Comparison of ENCODE assay signal across 8 cellular contexts in the genomic region with DNA sequence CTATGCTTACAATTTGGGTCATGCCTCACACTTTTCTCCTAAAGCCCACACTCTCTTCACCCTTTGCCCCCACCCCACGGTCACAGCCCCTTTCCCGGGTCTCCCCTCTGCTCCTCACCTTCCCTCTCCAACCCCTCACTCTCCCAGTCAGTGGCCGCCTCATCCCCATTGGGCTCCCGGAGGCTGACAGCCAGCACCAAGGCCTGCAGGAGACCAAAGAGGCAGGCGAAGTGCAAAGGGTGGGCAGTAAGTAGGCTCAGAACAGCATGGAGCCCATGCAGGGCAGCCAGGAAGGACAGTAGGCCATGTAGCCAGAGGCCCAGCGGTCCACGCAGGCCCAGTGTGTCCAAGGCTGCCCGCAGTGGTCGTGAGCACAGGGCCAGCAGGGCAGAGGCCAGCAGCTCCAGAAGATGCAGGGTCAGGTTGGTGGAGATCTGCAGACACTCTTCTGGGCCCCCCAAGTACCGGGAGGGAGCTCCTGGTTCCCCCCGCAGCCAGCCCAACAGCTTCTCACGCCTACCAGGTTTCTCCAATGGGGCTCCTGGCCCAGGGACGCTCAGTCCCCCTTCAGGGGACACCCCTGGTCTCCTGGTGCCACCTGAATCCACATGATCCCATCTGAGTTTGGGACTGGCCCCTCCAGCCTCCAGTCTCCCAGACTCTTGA. TPM values are rescaled to one million over a fixed set of nuclear protein-coding genes. Genes with fewer than 3 reads are reported as not detected.
DNase-seq lines count a peak whose midpoint lies in the region; ATAC-seq and TF ChIP-seq lines count a peak whose summit lies in the region.

No MANE protein-coding gene starts in this region.

- H3K14ac ChIP-seq in H9 (ENCODE audit: insufficient read depth, low read length), result no peak overlapping the region

- no peak overlapping the region; a peak in 1 of 7 replicates for H3K27ac Mint-ChIP-seq in H9

- no peak overlapping the region for H3T11ph ChIP-seq in H9 (ENCODE audit: low read length)

- no peak for TF ChIP-seq EP300 in gastroesophageal sphincter (IDR thresholded peaks at IDR 0.05)

- peaks cover 7% of the 10 kb centered on the region for H3K23me2 ChIP-seq in H9 (ENCODE audit: insufficient read length, low read depth, low read length, poor library complexity, severe bottlenecking)

- peaks cover 4% of the 10 kb centered on the region; the same call in 1 of the 2 replicates for H3K79me2 ChIP-seq in H9 (ENCODE audit: insufficient read depth, low read length)

- TF ChIP-seq POLR2A in gastroesophageal sphincter (IDR thresholded peaks at IDR 0.05), result no peak

- H4K20me1 ChIP-seq in H9 (ENCODE audit: control insufficient read depth, insufficient read depth, insufficient read length), result no peaks in the 10 kb centered on the region

- H3K4me1 ChIP-seq in H9 (ENCODE audit: insufficient read depth, low read length), result no peaks in the 10 kb centered on the region
- peaks cover 8 to 85% (median 34%) of the 10 kb centered on the region in 3 donors for H3K4me1 ChIP-seq in gastroesophageal sphincter
- peaks cover 38% of the 10 kb centered on the region for H3K4me1 ChIP-seq in skeletal muscle satellite cell (ENCODE audit: control insufficient read depth, insufficient read depth, low read length)

- no peaks in the 10 kb centered on the region for H3K9me3 Mint-ChIP-seq in H9

- no CpG with 5 or more reads among the region's 13 CpGs for WGBS in H9 (ENCODE audit: extremely low coverage, insufficient read length, low lambda C conversion rate)
- no CpG with 5 or more reads among the region's 13 CpGs for WGBS in gastroesophageal sphincter (ENCODE audit: low coverage in 1 of 2), 2 donors

- no peak overlapping the region for H3K56ac ChIP-seq in H9 (ENCODE audit: insufficient read length, low read depth, low read length)

- no peak overlapping the region for H3K23ac ChIP-seq in H9 (ENCODE audit: insufficient read length, low read depth, low read length)

- H3K4me3 ChIP-seq in WI38 (ENCODE audit: low read depth, low read length) (peak overlapping the region; percentile 93), gastroesophageal sphincter (peak overlapping the region; percentile 56 to 81), skeletal muscle satellite cell (ENCODE audit: low read length) (peak overlapping the region; percentile 94), WERI-Rb-1 (ENCODE audit: low read depth, low read length) (no peak overlapping the region)

- no peak overlapping the region for H2BK5ac ChIP-seq in H9 (ENCODE audit: insufficient read length, low read length)

- no peak overlapping the region for H2BK20ac ChIP-seq in H9 (ENCODE audit: low read depth, low read length, poor library complexity, severe bottlenecking)

- H3K4me2 ChIP-seq in H9 (ENCODE audit: insufficient read depth, insufficient read length, low read length) (peak overlapping the region; percentile 73), skeletal muscle satellite cell (ENCODE audit: low read length) (peak overlapping the region; percentile 89)

- H3K27me3 Mint-ChIP-seq in H9 (ENCODE audit: low read depth), result no peaks in the 10 kb centered on the region; the same call in 1 of the 2 replicates

- H2BK15ac ChIP-seq in H9 (ENCODE audit: low read depth, low read length), result no peak overlapping the region

- no peak overlapping the region for H4K91ac ChIP-seq in H9 (ENCODE audit: insufficient read length, low read depth, low read length)

- no peak overlapping the region for H3K9ac ChIP-seq in H9 (ENCODE audit: extremely low read depth, insufficient read length, low read length)
- H3K9ac ChIP-seq in skeletal muscle satellite cell (ENCODE audit: low read depth, low read length), result peak overlapping the region; percentile 96

- H2AK5ac ChIP-seq in H9 (ENCODE audit: insufficient read length, low read length), result no peak overlapping the region

- H3K27me3 ChIP-seq in H9 (ENCODE audit: insufficient read depth, low read length) (no peaks in the 10 kb centered on the region), gastroesophageal sphincter (no peaks in the 10 kb centered on the region), skeletal muscle satellite cell (ENCODE audit: control insufficient read depth, insufficient read depth, low read length) (no peaks in the 10 kb centered on the region), WERI-Rb-1 (ENCODE audit: insufficient read depth, low read depth, severe bottlenecking) (no peaks in the 10 kb centered on the region)

- H3K4ac ChIP-seq in H9 (ENCODE audit: low read depth, low read length), result no peak overlapping the region

- H4K5ac ChIP-seq in H9 (ENCODE audit: insufficient read length, low read depth, low read length), result no peak overlapping the region

- H4K8ac ChIP-seq in H9 (replicated peaks; ENCODE audit: insufficient read length, low read depth, low read length), result no peak overlapping the region

- peaks cover 30 to 36% of the 10 kb centered on the region in 2 experiments for H3K4me1 Mint-ChIP-seq in H9

- H2BK12ac ChIP-seq in H9 (ENCODE audit: insufficient read length, low read depth, low read length), result no peak overlapping the region

- H3K36me3 ChIP-seq in gastroesophageal sphincter (peaks cover 0 to 53% of the 10 kb centered on the region in 2 donors), skeletal muscle satellite cell (ENCODE audit: insufficient read depth, low read length) (peaks cover 15% of the 10 kb centered on the region), WERI-Rb-1 (peaks cover 53% of the 10 kb centered on the region)

- DNase-seq in H9 (no peak), WERI-Rb-1 (no peak), NCI-H345 (lab: John Stamatoyannopoulos, UW) (no peak)

- peaks cover 17 to 43% (median 36%) of the 10 kb centered on the region in 3 experiments; a peak in 6 of 7 replicates for H3K36me3 Mint-ChIP-seq in H9 (ENCODE audit: insufficient read depth in 1 of 3, low read depth in 3 of 3)

- peak overlapping the region; percentile 87 to 92 for H3K4me3 Mint-ChIP-seq in H9

- H3K27ac ChIP-seq in H9 (ENCODE audit: insufficient read length, low read depth, low read length) (no peak overlapping the region), gastroesophageal sphincter (peak overlapping the region in 3 of 4 donors; percentile 83 to 89 (median 88)), WERI-Rb-1 (no peak overlapping the region)

- no peak overlapping the region for H3K18ac ChIP-seq in H9 (ENCODE audit: insufficient read length, low read depth, low read length)

- H2BK120ac ChIP-seq in H9 (ENCODE audit: low read depth, low read length, poor library complexity, severe bottlenecking), result no peak overlapping the region

- no peak for TF ChIP-seq CTCF in H9 (conservative IDR thresholded peaks at IDR 0.05)
- TF ChIP-seq CTCF in WI38 (IDR thresholded peaks at IDR 0.05; ENCODE audit: low read depth, low read length), result no peak
- no peak for TF ChIP-seq CTCF in gastroesophageal sphincter (IDR thresholded peaks at IDR 0.05)
- TF ChIP-seq CTCF in WERI-Rb-1 (IDR thresholded peaks at IDR 0.05; ENCODE audit: low read depth, low read length), result no peak

- ATAC-seq in gastroesophageal sphincter (no peak), HG02571 (IDR thresholded peaks at IDR 0.05; ENCODE audit: unreplicated experiment) (no peak), HG03378 (IDR thresholded peaks at IDR 0.05; ENCODE audit: unreplicated experiment) (no peak)

- peaks cover 13% of the 10 kb centered on the region for H3K79me1 ChIP-seq in H9 (ENCODE audit: insufficient read depth, low read depth, low read length, poor library complexity, severe bottlenecking)

- H2AFZ ChIP-seq in H9 (ENCODE audit: low read length), result no peak overlapping the region

- no peaks in the 10 kb centered on the region for H3K9me3 ChIP-seq in H9 (ENCODE audit: control insufficient read depth, low read depth, low read length)
- no peaks in the 10 kb centered on the region for H3K9me3 ChIP-seq in gastroesophageal sphincter
- no peaks in the 10 kb centered on the region for H3K9me3 ChIP-seq in skeletal muscle satellite cell (replicated peaks; ENCODE audit: low read length)
- no peaks in the 10 kb centered on the region for H3K9me3 ChIP-seq in WERI-Rb-1 (ENCODE audit: severe bottlenecking)

RNA-seq across cellular contexts. Expression of a gene that starts 1.5 kb away (rescaled TPM):
- total RNA-seq in H9 (2021) (18.4 and 19.0 TPM in 2 replicates), gastroesophageal sphincter (10 to 100 TPM; 30.0 to 40.0 (median 36.1) TPM)
- 13.4 and 17.0 TPM in 2 replicates for total RNA-seq in skeletal muscle satellite cell (2012; rRNA removed)

RNA-seq across cellular contexts. Expression of a gene that starts 3.4 kb away (rescaled TPM):
- total RNA-seq in H9 (2021), result 3.6 and 3.9 TPM in 2 replicates
- 1 to 10 TPM in 3 of 4 donors, under 1 TPM in 1; 0.62 to 7.4 (median 3.2) TPM for total RNA-seq in gastroesophageal sphincter
- total RNA-seq in skeletal muscle satellite cell (2012; rRNA removed), result 0.66 and 2.5 TPM in 2 replicates

RNA-seq across cellular contexts. Expression of a gene that starts 5.7 kb away (rescaled TPM):
- total RNA-seq in H9 (2021), result 23.9 and 26.8 TPM in 2 replicates
- 10 to 100 TPM; 17.1 to 22.3 (median 17.9) TPM for total RNA-seq in gastroesophageal sphincter
- 31.0 and 37.0 TPM in 2 replicates for total RNA-seq in skeletal muscle satellite cell (2012; rRNA removed)

RNA-seq across cellular contexts. Expression of a gene that starts 6.7 kb away (rescaled TPM):
- total RNA-seq in H9 (2021), result 415 and 417 TPM in 2 replicates
- 100 to 1,000 TPM; 131 to 252 (median 190) TPM for total RNA-seq in gastroesophageal sphincter
- total RNA-seq in skeletal muscle satellite cell (2012; rRNA removed), result 119 and 124 TPM in 2 replicates

RNA-seq across cellular contexts. Expression of a gene that starts 6.8 kb away (rescaled TPM):
- 178 and 187 TPM in 2 replicates for total RNA-seq in H9 (2021)
- 100 to 1,000 TPM; 162 to 197 (median 167) TPM for total RNA-seq in gastroesophageal sphincter
- 194 and 262 TPM in 2 replicates for total RNA-seq in skeletal muscle satellite cell (2012; rRNA removed)

Comparison
In these comparisons a context has a peak if more than half of its experiments do, and no peak if none do; other contexts are left out.
1. H3K27ac ChIP-seq: peak in gastroesophageal sphincter (3 of 4); none in H9 (single experiment) and WERI-Rb-1 (single experiment).